10 cellular contexts compared by ENCODE assay signal in the genomic region with DNA sequence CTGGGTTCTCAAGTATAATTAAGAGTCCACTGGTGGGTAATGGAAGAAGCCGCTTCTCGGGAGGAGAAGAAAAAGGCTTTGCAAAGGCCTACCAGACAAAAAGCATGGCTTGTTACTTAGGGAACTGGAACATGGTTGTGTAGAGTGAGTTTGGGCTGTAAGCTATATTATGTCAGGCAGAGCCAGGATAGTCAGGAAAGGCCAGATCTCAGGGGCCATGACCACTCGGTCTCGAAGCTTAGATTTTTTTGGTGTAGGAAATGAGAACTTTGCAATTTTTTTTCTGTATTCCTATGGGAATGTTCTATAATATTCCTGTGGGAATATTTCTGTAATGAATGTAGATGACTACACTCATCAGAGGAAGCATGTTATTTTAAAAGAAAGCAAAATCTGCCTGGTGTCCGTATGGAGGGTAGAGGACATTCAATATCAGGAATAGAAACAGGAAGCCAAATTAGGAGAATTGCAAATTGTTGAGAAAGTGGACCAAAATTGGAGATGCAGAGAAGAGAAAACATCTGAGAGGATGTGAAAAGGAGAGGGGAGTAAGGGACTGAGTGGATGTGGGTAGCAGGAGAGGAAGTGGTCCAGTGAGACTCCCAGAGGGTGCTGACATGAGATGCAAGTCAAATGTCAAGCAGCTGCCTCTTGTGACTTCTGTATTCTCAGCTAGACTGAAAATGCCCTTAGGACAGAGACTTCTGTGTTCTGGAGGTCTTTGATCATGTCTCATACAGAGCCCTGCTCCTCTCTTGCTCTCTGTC. TPM values are rescaled to one million over a fixed set of nuclear protein-coding genes. Genes with fewer than 3 reads are reported as not detected.
DNase-seq lines count a peak whose midpoint lies in the region; ATAC-seq and TF ChIP-seq lines count a peak whose summit lies in the region.
"Had no signal": no experiment of that assay in that cellular context is flagged by ENCODE, and none has a peak within 500 bp of the region (broad histone marks: within the 10 kb centered on the region; RNA-seq: fewer than 3 reads in every experiment).

No MANE protein-coding gene starts in this region.

- H3K4me1 Mint-ChIP-seq in progenitor cell of endocrine pancreas (ENCODE audit: low read depth) = peaks cover 14% of the 10 kb centered on the region

- H3K9me3 Mint-ChIP-seq in progenitor cell of endocrine pancreas (ENCODE audit: low read depth) = no peaks in the 10 kb centered on the region

- ATAC-seq in GM19025 (IDR thresholded peaks at IDR 0.05; ENCODE audit: low read depth, unreplicated experiment) (peak; percentile 81), HG03521 (IDR thresholded peaks at IDR 0.05; ENCODE audit: unreplicated experiment) (peak; percentile 88)

- no peak overlapping the region for H3K4me3 Mint-ChIP-seq in progenitor cell of endocrine pancreas (ENCODE audit: low read depth)

- H3K27ac Mint-ChIP-seq in progenitor cell of endocrine pancreas = peak overlapping the region; percentile 4

- H3K36me3 ChIP-seq in HEK293 (ENCODE audit: control insufficient read depth in 2 of 2, insufficient read depth in 1 of 2, low read length in 2 of 2) = no peaks in the 10 kb centered on the region
- H3K36me3 ChIP-seq: SJSA1 had no signal

- H3K4me1 ChIP-seq in HEK293 (ENCODE audit: control insufficient read depth, insufficient read depth, low read length) = peaks cover 8% of the 10 kb centered on the region
- H3K4me1 ChIP-seq: SJSA1 had no signal

- TF ChIP-seq CTCF in HEK293 (tag by site-specific recombination; IDR thresholded peaks at IDR 0.05) = no peak
- no peak for TF ChIP-seq CTCF in progenitor cell of endocrine pancreas (IDR thresholded peaks at IDR 0.05; ENCODE audit: unreplicated experiment)

- H3K4me3 ChIP-seq in HEK293 (ENCODE audit: low read depth, low read length) = no peak overlapping the region
- H3K4me3 ChIP-seq: SJSA1 had no signal

- H3K27me3 Mint-ChIP-seq in progenitor cell of endocrine pancreas = peaks cover 39% of the 10 kb centered on the region

- POLR2A ChIA-PET in HEK293 (lab: Yijun Ruan, JAX) = no interaction called here

- no peak overlapping the region for H3K27ac ChIP-seq in HEK293 (ENCODE audit: extremely low read depth, low read depth, low read length)
- H3K27ac ChIP-seq: epithelial cell of prostate, SJSA1 had no signal

- no peak for DNase-seq in progenitor cell of endocrine pancreas (ENCODE audit: low spot score, unreplicated experiment)
- no peak for DNase-seq in SHP77 treated with DMSO at 0.1 percent for 48 hours (lab: John Stamatoyannopoulos, UW)
- no peak for DNase-seq in activated CD4-positive, alpha-beta T cell treated with anti-CD3 and anti-CD28 coated beads, Interleukin-2, amount 50 U/mL, for 4 hours
- DNase-seq in HUDEP-2 (lab: John Stamatoyannopoulos, UW; ENCODE audit: unreplicated experiment in 76 of 76) = no peak
- DNase-seq: activated effector memory CD4-positive, alpha-beta T cell treated with anti-CD3 and anti-CD28 coated beads, Interleukin-2, amount 50 U/mL, for 16 hours had no signal

- CTCF ChIA-PET in HEK293 (lab: Yijun Ruan, JAX) = interaction anchor here (0.7 to 1.0 kb wide), 2 partner anchors 11 to 15 kb away, joined by 3 read pairs; no protein-coding TSS in a partner anchor

- no peaks in the 10 kb centered on the region for H3K36me3 Mint-ChIP-seq in progenitor cell of endocrine pancreas (ENCODE audit: insufficient read depth)

- no peaks in the 10 kb centered on the region for H3K9me3 ChIP-seq in HEK293 (ENCODE audit: control insufficient read depth, insufficient read depth, low read depth, low read length)
- H3K9me3 ChIP-seq: SJSA1 had no signal

TF ChIP-seq in HEK293, 187 proteins besides CTCF, POLR2A, EP300 and RAD21:
- no peak for TF ChIP-seq EGR2 (tag by site-specific recombination; IDR thresholded peaks at IDR 0.05; ENCODE audit: low read depth)
- no peak for TF ChIP-seq ZNF214 (tag by site-specific recombination; IDR thresholded peaks at IDR 0.05; ENCODE audit: borderline replicate concordance)
- no peak for TF ChIP-seq ZNF530 (tag by site-specific recombination; IDR thresholded peaks at IDR 0.05; ENCODE audit: low read depth)
- TF ChIP-seq ZFP3 (tag by site-specific recombination; IDR thresholded peaks at IDR 0.05; ENCODE audit: low read depth) = 0 out of 2 replicates have a peak, but pooled peaks have one; percentile 14

RNA-seq across cellular contexts. Expression of gene HAO2, which starts 45.2 kb away (rescaled TPM):
- not detected in 2 replicates for total RNA-seq in progenitor cell of endocrine pancreas
- total RNA-seq: SJSA1 had no signal
